8 cellular contexts compared by ENCODE assay signal in the genomic region with DNA sequence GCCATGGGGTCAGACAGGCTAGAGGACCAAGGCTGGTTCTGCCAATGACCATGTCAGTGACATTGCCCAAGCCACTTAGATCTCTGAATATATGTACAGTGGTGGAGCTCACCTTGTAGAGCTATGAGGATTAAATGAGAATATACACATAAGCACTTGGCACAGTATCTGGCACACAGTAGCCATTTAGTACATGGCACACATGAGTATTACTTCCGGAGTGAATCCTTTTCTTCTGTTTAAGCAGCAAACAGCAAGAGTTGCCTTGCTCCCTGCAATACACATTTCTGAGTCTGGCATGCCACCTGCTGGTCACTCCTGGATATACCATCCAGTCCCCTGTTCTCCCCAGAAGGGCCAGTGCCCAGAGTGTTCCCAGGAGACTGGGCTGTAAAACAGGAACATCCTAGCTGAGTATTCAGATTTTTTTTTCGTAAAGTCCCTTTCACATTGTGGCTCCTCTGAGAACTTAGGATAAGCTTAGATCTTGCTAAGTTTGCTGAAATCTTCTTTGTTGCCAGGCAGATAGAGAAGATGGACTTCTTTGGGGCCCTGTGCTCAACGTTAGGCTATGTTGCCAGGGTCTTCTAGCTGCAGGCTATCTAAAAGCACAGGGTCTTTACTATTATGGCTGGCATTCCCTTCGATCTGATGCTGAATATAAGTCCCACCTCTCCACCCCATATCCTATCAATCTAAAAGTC.
DNase-seq lines count a peak whose midpoint lies in the region; ATAC-seq and TF ChIP-seq lines count a peak whose summit lies in the region.

No MANE protein-coding gene starts in this region.

- no peak overlapping the region for H3K4me2 ChIP-seq in mesendoderm (ENCODE audit: low read length)

- H3K4me1 Mint-ChIP-seq in activated CD8-positive, alpha-beta T cell treated with anti-CD3 and anti-CD28 coated beads for 36 hours (ENCODE audit: low read depth), result no peaks in the 10 kb centered on the region
- H3K4me1 Mint-ChIP-seq in endodermal cell, result peaks cover 10% of the 10 kb centered on the region

- CTCF ChIA-PET in activated CD8-positive, alpha-beta T cell treated with anti-CD3 and anti-CD28 coated beads for 36 hours (lab: Charles Lee), result interaction anchor here (0.6 to 4.1 kb wide), 19 partner anchors 9 to 1134 kb away, joined by 3 to 59 read pairs (median 4); partner anchors contain the start of gene PSMD6

- no peaks in the 10 kb centered on the region for H3K79me2 ChIP-seq in mesendoderm (ENCODE audit: control insufficient read depth, insufficient read depth, low read length)

- H3K36me3 ChIP-seq in endodermal cell (ENCODE audit: control insufficient read depth, insufficient read depth, low read length), result no peaks in the 10 kb centered on the region
- no peaks in the 10 kb centered on the region for H3K36me3 ChIP-seq in mesendoderm (ENCODE audit: control insufficient read depth, insufficient read depth, low read length)

- H3K36me3 Mint-ChIP-seq in activated CD8-positive, alpha-beta T cell treated with anti-CD3 and anti-CD28 coated beads for 36 hours (ENCODE audit: low read depth), result no peaks in the 10 kb centered on the region
- H3K36me3 Mint-ChIP-seq in endodermal cell (ENCODE audit: low read depth), result no peaks in the 10 kb centered on the region

- peak; percentile 51 for DNase-seq in Caki2 (ENCODE audit: low read depth)
- DNase-seq in NCI-H748 treated with DMSO at 0.1 percent for 48 hours (lab: John Stamatoyannopoulos, UW), result peak; percentile 51
- DNase-seq in activated CD8-positive, alpha-beta T cell treated with anti-CD3 and anti-CD28 coated beads for 36 hours, result peak; percentile 83
- peak; percentile 96 for DNase-seq in endodermal cell
- DNase-seq in mesendoderm, result peak; percentile 84
- DNase-seq in stimulated activated CD8-positive, alpha-beta memory T cell treated with anti-CD3 and anti-CD28 coated beads, Interleukin-7, amount 100 ng/mL, for 48 hours (ENCODE audit: extremely low read depth in 1 of 2, low read depth in 1 of 2), result peak; percentile 5 to 38

- H3K56ac ChIP-seq in mesendoderm (ENCODE audit: low read length), result no peak overlapping the region

- H3K9ac ChIP-seq in endodermal cell (ENCODE audit: extremely low read depth, low read length, poor library complexity, severe bottlenecking) (no peak overlapping the region), mesendoderm (ENCODE audit: low read length) (no peak overlapping the region)

- H3K27me3 ChIP-seq in endodermal cell (ENCODE audit: control insufficient read depth, insufficient read depth, low read length, poor library complexity, severe bottlenecking) (no peaks in the 10 kb centered on the region), mesendoderm (ENCODE audit: insufficient read depth, low read length, poor library complexity) (no peaks in the 10 kb centered on the region)

- no peak overlapping the region for H2BK120ac ChIP-seq in mesendoderm (ENCODE audit: low read depth, low read length)

- peak overlapping the region; percentile 88 for H3K18ac ChIP-seq in mesendoderm (ENCODE audit: low read length)

- no peaks in the 10 kb centered on the region for H3K9me3 ChIP-seq in endodermal cell (ENCODE audit: control insufficient read depth, low read length)

- H3K4ac ChIP-seq in mesendoderm (ENCODE audit: low read depth, low read length), result no peak overlapping the region

- H2AK5ac ChIP-seq in mesendoderm (ENCODE audit: low read length), result no peak overlapping the region

- in situ Hi-C loops in Caki2 (cut with HindIII; ENCODE audit: low pct_unique_long_range_greater_than_20kb, low sequenced_read_pairs), result no loop called here

- H3K4me1 ChIP-seq in endodermal cell (ENCODE audit: control insufficient read depth, insufficient read depth, low read length) (peaks cover 2% of the 10 kb centered on the region), mesendoderm (ENCODE audit: control insufficient read depth, low read depth, low read length) (peaks cover 2% of the 10 kb centered on the region)

- peak; percentile 72 for TF ChIP-seq CTCF in activated CD8-positive, alpha-beta T cell treated with anti-CD3 and anti-CD28 coated beads for 36 hours (IDR thresholded peaks at IDR 0.05)
- peak; percentile 95 for TF ChIP-seq CTCF in endodermal cell (conservative IDR thresholded peaks at IDR 0.05)

- peaks cover 14% of the 10 kb centered on the region for H3K27me3 Mint-ChIP-seq in activated CD8-positive, alpha-beta T cell treated with anti-CD3 and anti-CD28 coated beads for 36 hours
- no peaks in the 10 kb centered on the region for H3K27me3 Mint-ChIP-seq in endodermal cell (ENCODE audit: insufficient read depth)

- H4K5ac ChIP-seq in mesendoderm (ENCODE audit: low read length), result no peak overlapping the region

- H3K9me3 Mint-ChIP-seq in activated CD8-positive, alpha-beta T cell treated with anti-CD3 and anti-CD28 coated beads for 36 hours, result no peaks in the 10 kb centered on the region
- H3K9me3 Mint-ChIP-seq in endodermal cell, result peaks cover 6% of the 10 kb centered on the region

- no peaks in the 10 kb centered on the region for H3K79me1 ChIP-seq in mesendoderm (ENCODE audit: low read length)

- intact Hi-C loops in activated CD8-positive, alpha-beta T cell treated with anti-CD3 and anti-CD28 coated beads for 36 hours (cut with micrococcal nuclease), result loop anchor here (1.0 kb wide), 1 partner anchor 454 kb away; no protein-coding TSS in a partner anchor

- no peak overlapping the region for H3K27ac ChIP-seq in endodermal cell (ENCODE audit: low read depth, low read length)
- H3K27ac ChIP-seq in mesendoderm (ENCODE audit: low read depth, low read length), result no peak overlapping the region

- H4K8ac ChIP-seq in mesendoderm (ENCODE audit: low read depth, low read length), result no peak overlapping the region

- H2BK5ac ChIP-seq in mesendoderm (ENCODE audit: low read length), result no peak overlapping the region

- no peak overlapping the region for H3K23ac ChIP-seq in mesendoderm (ENCODE audit: low read length)

- no peak overlapping the region for H3K4me3 ChIP-seq in endodermal cell (ENCODE audit: low read length)
- H3K4me3 ChIP-seq in mesendoderm (ENCODE audit: low read length), result no peak overlapping the region

- no peak overlapping the region for H2BK15ac ChIP-seq in mesendoderm (replicated peaks; ENCODE audit: low read depth)

- no peak overlapping the region for H3K4me3 Mint-ChIP-seq in activated CD8-positive, alpha-beta T cell treated with anti-CD3 and anti-CD28 coated beads for 36 hours
- no peak overlapping the region for H3K4me3 Mint-ChIP-seq in endodermal cell

- no peak overlapping the region for H3K27ac Mint-ChIP-seq in activated CD8-positive, alpha-beta T cell treated with anti-CD3 and anti-CD28 coated beads for 36 hours
- no peak overlapping the region for H3K27ac Mint-ChIP-seq in endodermal cell

- POLR2A ChIA-PET in activated CD8-positive, alpha-beta T cell treated with anti-CD3 and anti-CD28 coated beads for 36 hours (lab: Charles Lee), result no interaction called here

- ATAC-seq in GM19455 (IDR thresholded peaks at IDR 0.05; ENCODE audit: unreplicated experiment), result peak; percentile 96
- peak; percentile 99 for ATAC-seq in HG03469 (IDR thresholded peaks at IDR 0.05; ENCODE audit: unreplicated experiment)
- peak; percentile 98 for ATAC-seq in activated CD8-positive, alpha-beta T cell treated with anti-CD3 and anti-CD28 coated beads for 36 hours

- WGBS in endodermal cell (ENCODE audit: insufficient coverage in 1 of 2, insufficient read length in 1 of 2), 2 experiments, result 47 to 52% methylated on average over 3 to 4 of the region's 4 CpGs
- no CpG with 5 or more reads among the region's 4 CpGs for WGBS in mesendoderm (ENCODE audit: extremely low coverage, insufficient coverage, low lambda C conversion rate)

Comparison
In these comparisons a context has a peak if more than half of its experiments do, and no peak if none do; other contexts are left out.
1. DNase-seq: peak in every context shown above with its lines; median percentile 96 in endodermal cell; 84 in mesendoderm; 83 in activated CD8-positive, alpha-beta T cell treated with anti-CD3 and anti-CD28 coated beads for 36 hours; 51 in Caki2; 51 in NCI-H748 treated with DMSO at 0.1 percent for 48 hours; 22 in stimulated activated CD8-positive, alpha-beta memory T cell treated with anti-CD3 and anti-CD28 coated beads, Interleukin-7, amount 100 ng/mL, for 48 hours.